ENCODE assay signal across 16 cellular contexts in the genomic region with DNA sequence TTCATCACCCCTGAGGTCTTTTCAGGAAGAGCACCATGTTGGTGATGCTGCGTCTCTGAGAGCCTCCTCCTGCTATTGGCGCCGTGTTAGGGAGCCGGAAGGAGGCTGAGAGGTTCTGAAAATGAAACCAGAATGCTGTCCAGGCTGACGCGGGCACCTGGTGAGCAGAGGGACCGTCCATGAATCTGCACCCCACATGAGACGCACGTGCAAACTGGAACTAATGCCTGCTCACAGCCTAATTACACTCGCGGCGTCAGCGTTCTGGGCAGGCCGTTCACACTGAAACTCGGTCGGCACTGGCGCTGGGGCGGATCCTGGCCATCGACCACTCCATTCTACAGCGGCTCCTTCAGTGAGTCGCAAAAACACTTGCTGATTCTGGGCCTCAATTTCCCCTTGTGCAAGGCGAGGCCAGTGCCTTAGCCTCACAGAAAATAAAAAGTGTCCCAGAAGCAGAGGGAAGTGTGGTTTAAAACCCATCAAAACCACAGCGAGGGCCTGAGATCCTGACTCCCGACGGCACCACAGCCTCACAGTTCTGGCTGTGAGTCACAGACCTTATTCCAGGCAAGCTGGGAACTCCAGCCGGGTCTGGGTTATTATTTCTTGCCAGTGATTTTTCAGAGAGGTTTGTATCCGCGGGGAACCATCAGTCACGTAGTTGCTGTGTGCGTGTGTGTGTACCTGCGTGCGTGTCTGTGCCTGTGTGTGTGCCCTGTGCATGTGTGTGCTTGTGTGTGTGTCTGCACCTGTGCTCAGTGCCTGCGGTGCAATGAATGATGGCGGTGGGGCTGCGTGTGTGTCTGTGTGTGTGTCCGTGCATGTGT. TPM values are rescaled to one million over a fixed set of nuclear protein-coding genes. Genes with fewer than 3 reads are reported as not detected.
DNase-seq lines count a peak whose midpoint lies in the region; ATAC-seq and TF ChIP-seq lines count a peak whose summit lies in the region.
"Had no signal": no experiment of that assay in that cellular context is flagged by ENCODE, and none has a peak within 500 bp of the region (broad histone marks: within the 10 kb centered on the region; RNA-seq: fewer than 3 reads in every experiment).

No MANE protein-coding gene starts in this region.

- peaks cover 5% of the 10 kb centered on the region for H3K27me3 Mint-ChIP-seq in activated CD8-positive, alpha-beta memory T cell treated with anti-CD3 and anti-CD28 coated beads, Interleukin-2, amount 10 ng/mL, durations not matched to agents 7 days and 5 days
- H3K27me3 Mint-ChIP-seq in type B pancreatic cell: peaks cover 19% of the 10 kb centered on the region
- H3K27me3 Mint-ChIP-seq: IgD-negative memory B cell had no signal

- H3K9me2 ChIP-seq in PC-3 (replicated peaks; ENCODE audit: low read length): no peaks in the 10 kb centered on the region

- POLR2A ChIA-PET in PC-3 (lab: Charles Lee; ENCODE audit: unreplicated experiment): no interaction called here

- no peak for TF ChIP-seq CTCF in PC-3 (conservative IDR thresholded peaks at IDR 0.05; ENCODE audit: low read depth, low read length)
- no peak for TF ChIP-seq CTCF in type B pancreatic cell (conservative IDR thresholded peaks at IDR 0.05)

- peaks cover 4% of the 10 kb centered on the region for H3K36me3 Mint-ChIP-seq in activated CD8-positive, alpha-beta memory T cell treated with anti-CD3 and anti-CD28 coated beads, Interleukin-2, amount 10 ng/mL, durations not matched to agents 7 days and 5 days
- no peaks in the 10 kb centered on the region for H3K36me3 Mint-ChIP-seq in type B pancreatic cell

- peaks cover 8% of the 10 kb centered on the region for H3K9me3 Mint-ChIP-seq in activated CD8-positive, alpha-beta memory T cell treated with anti-CD3 and anti-CD28 coated beads, Interleukin-2, amount 10 ng/mL, durations not matched to agents 7 days and 5 days (ENCODE audit: low read depth)
- H3K9me3 Mint-ChIP-seq in type B pancreatic cell: peaks cover 6% of the 10 kb centered on the region

- no peak overlapping the region for H3K27ac Mint-ChIP-seq in activated CD8-positive, alpha-beta memory T cell treated with anti-CD3 and anti-CD28 coated beads, Interleukin-2, amount 10 ng/mL, durations not matched to agents 7 days and 5 days
- no peak overlapping the region for H3K27ac Mint-ChIP-seq in type B pancreatic cell
- H3K27ac Mint-ChIP-seq: IgD-negative memory B cell, nephron progenitor cell had no signal

- H3K79me2 ChIP-seq in PC-3 (ENCODE audit: low read length): no peaks in the 10 kb centered on the region

- ATAC-seq in activated CD8-positive, alpha-beta memory T cell treated with anti-CD3 and anti-CD28 coated beads, Interleukin-2, amount 10 ng/mL, durations not matched to agents 7 days and 5 days: peak; percentile 38
- ATAC-seq in PC-3 (peak; percentile 71), HG03571 (IDR thresholded peaks at IDR 0.05; ENCODE audit: unreplicated experiment) (no peak), HG02938 (IDR thresholded peaks at IDR 0.05; ENCODE audit: unreplicated experiment) (no peak)
- ATAC-seq: gastrocnemius medialis had no signal

- H3K4me2 ChIP-seq in PC-3 (ENCODE audit: low read length): peak overlapping the region; percentile 91
- H3K4me2 ChIP-seq: smooth muscle cell had no signal

- peak; percentile 41 for DNase-seq in activated CD8-positive, alpha-beta memory T cell treated with anti-CD3 and anti-CD28 coated beads, Interleukin-2, amount 10 ng/mL, durations not matched to agents 7 days and 5 days
- no peak for DNase-seq in activated CD8-positive, alpha-beta memory T cell treated with anti-CD3 and anti-CD28 coated beads for 24 hours
- DNase-seq in PC-3 (peak; percentile 30), islet precursor cell (peak; percentile 41), type B pancreatic cell (ENCODE audit: extremely low spot score, unreplicated experiment) (peak; percentile 58), AML-193 (lab: John Stamatoyannopoulos, UW) (no peak)
- DNase-seq: aorta, gastrocnemius medialis, NCI-H2171, nephron progenitor cell, T1000, upper lobe of left lung had no signal

- no peak overlapping the region for H3K27ac ChIP-seq in PC-3 (ENCODE audit: low read length)
- H3K27ac ChIP-seq: gastrocnemius medialis, upper lobe of left lung had no signal

- no peaks in the 10 kb centered on the region for H3F3A ChIP-seq in PC-3 (ENCODE audit: low read length, unreplicated experiment)

- no peaks in the 10 kb centered on the region for H3K36me3 ChIP-seq in PC-3 (ENCODE audit: low read depth, low read length)
- H3K36me3 ChIP-seq: gastrocnemius medialis, upper lobe of left lung had no signal

- H3K4me1 Mint-ChIP-seq in activated CD8-positive, alpha-beta memory T cell treated with anti-CD3 and anti-CD28 coated beads, Interleukin-2, amount 10 ng/mL, durations not matched to agents 7 days and 5 days: peaks cover 19% of the 10 kb centered on the region
- peaks cover under 1% of the 10 kb centered on the region for H3K4me1 Mint-ChIP-seq in type B pancreatic cell (ENCODE audit: unreplicated experiment)

- H3K4me3 Mint-ChIP-seq in activated CD8-positive, alpha-beta memory T cell treated with anti-CD3 and anti-CD28 coated beads, Interleukin-2, amount 10 ng/mL, durations not matched to agents 7 days and 5 days: no peak overlapping the region
- H3K4me3 Mint-ChIP-seq in type B pancreatic cell: no peak overlapping the region
- H3K4me3 Mint-ChIP-seq: IgD-negative memory B cell, nephron progenitor cell had no signal

- no peaks in the 10 kb centered on the region for H3K4me1 ChIP-seq in PC-3 (ENCODE audit: insufficient read depth, low read length)
- H3K4me1 ChIP-seq: gastrocnemius medialis had no signal

- H3K9ac ChIP-seq in PC-3 (ENCODE audit: low read length): no peak overlapping the region

- CTCF ChIA-PET in activated CD8-positive, alpha-beta memory T cell treated with anti-CD3 and anti-CD28 coated beads, Interleukin-2, amount 10 ng/mL, durations not matched to agents 7 days and 5 days (lab: Charles Lee): no interaction called here
- CTCF ChIA-PET in PC-3 (lab: Charles Lee): no interaction called here

- peaks cover 41% of the 10 kb centered on the region for H3K27me3 ChIP-seq in PC-3 (ENCODE audit: low read length)
- H3K27me3 ChIP-seq: upper lobe of left lung had no signal

- peak overlapping the region; percentile 75 for H3K4me3 ChIP-seq in PC-3 (ENCODE audit: low read length)
- H3K4me3 ChIP-seq: gastrocnemius medialis, smooth muscle cell, upper lobe of left lung had no signal

- no TSS peak for BruUV-seq in PC-3 (replicated peaks; lab: Mats Ljungman, UMichigan)

- peak overlapping the region; percentile 87 for H2AFZ ChIP-seq in PC-3 (ENCODE audit: low read length)

- H3K9me3 ChIP-seq in PC-3 (ENCODE audit: low read length): no peaks in the 10 kb centered on the region
- H3K9me3 ChIP-seq: gastrocnemius medialis, upper lobe of left lung had no signal

- intact Hi-C loops in PC-3 (cut with micrococcal nuclease): no loop called here

- no peaks in the 10 kb centered on the region for H4K20me1 ChIP-seq in PC-3 (ENCODE audit: low read length)

RNA-seq across cellular contexts. Expression of a gene that starts 49.1 kb away (rescaled TPM):
- 10 to 100 TPM; 38.4 to 39.7 TPM for total RNA-seq in activated CD8-positive, alpha-beta memory T cell treated with anti-CD3 and anti-CD28 coated beads, Interleukin-2, amount 10 ng/mL, durations not matched to agents 7 days and 5 days
- 31.7 and 39.3 TPM in 2 replicates for total RNA-seq in PC-3 (2014; rRNA removed)
- 21.1 and 27.6 TPM in 2 replicates for total RNA-seq in type B pancreatic cell (ENCODE audit: low replicate concordance)

Comparison
In these comparisons a context has a peak if more than half of its experiments do, and no peak if none do; other contexts are left out.
1. DNase-seq: peak in activated CD8-positive, alpha-beta memory T cell treated with anti-CD3 and anti-CD28 coated beads, Interleukin-2, amount 10 ng/mL, durations not matched to agents 7 days and 5 days (single experiment), PC-3 (single experiment), islet precursor cell (single experiment) and type B pancreatic cell (single experiment); none in activated CD8-positive, alpha-beta memory T cell treated with anti-CD3 and anti-CD28 coated beads for 24 hours (single experiment) and AML-193 (0 of 2).
2. ATAC-seq: peak in activated CD8-positive, alpha-beta memory T cell treated with anti-CD3 and anti-CD28 coated beads, Interleukin-2, amount 10 ng/mL, durations not matched to agents 7 days and 5 days (single experiment) and PC-3 (single experiment); none in HG03571 (single experiment) and HG02938 (single experiment).